ENCODE assay signal across 8 cellular contexts in the genomic region with DNA sequence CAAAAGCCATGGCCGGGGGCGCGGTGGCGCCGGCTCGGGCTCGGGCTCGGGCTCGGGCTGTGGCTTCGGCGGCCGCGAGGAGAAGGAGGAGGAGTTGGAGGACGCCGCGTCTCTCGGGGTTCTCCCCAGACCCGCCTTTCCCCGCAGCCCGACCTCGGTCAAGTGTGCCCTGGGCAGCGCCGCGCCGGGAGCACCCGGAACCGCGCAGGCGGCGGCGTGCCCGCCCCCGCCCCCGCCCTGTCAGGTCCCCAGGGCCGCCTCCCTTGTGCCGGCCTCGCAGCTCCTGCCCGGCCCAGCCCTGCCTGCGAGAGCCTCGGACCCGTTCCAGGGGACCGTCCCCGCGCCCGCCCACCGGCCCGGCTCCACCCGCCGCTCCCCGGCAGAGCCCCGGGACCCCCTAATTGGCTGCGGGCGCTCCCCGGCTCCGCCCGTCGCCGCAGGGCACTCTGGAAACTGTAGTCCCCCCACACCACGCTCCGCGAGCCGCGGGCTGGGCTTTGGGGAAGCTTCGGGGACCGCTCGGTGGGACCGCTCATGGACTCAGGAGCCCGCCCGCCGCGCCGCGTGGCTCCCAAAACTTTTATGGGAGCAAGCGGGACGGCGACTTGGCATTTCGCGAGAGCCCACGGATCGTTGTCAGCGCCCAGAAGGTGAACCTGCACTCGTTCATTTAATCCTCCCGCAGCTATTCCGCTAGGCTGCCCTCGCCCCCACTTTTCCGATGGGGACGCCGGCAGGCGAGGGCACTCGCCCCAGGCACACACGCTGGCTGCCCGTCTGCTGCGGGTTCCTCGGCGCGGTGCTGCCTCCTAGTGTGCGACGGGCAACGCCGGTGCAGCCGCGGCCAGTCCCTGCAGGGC. TPM values are rescaled to one million over a fixed set of nuclear protein-coding genes. Genes with fewer than 3 reads are reported as not detected.
A peak's percentile ranks its signal among the peaks of the same experiment; 100 is the strongest.
DNase-seq lines count a peak whose midpoint lies in the region; ATAC-seq, FAIRE-seq and TF ChIP-seq lines count a peak whose summit lies in the region.

STK10 (minus strand) TSS at position 192 of the 860 bp plus-strand sequence; CDS start at position 10, 182 bp downstream.

- POLR2A ChIA-PET in endothelial cell of umbilical vein (lab: Charles Lee): interaction anchor here (0.5 to 1.9 kb wide), 5 partner anchors 32 to 180 kb away, joined by 3 to 7 read pairs (median 3); no protein-coding TSS in a partner anchor

- peak within 1 kb of the TSS; percentile 57; the same call in 1 of the 2 replicates for H2AFZ ChIP-seq in OCI-LY3 (ENCODE audit: low read depth, low read length)
- peak within 1 kb of the TSS; percentile 83 for H2AFZ ChIP-seq in endothelial cell of umbilical vein (ENCODE audit: low read depth, low read length)

- H3K9ac ChIP-seq in HUES6 (ENCODE audit: low read length) (peak within 1 kb of the TSS; percentile 83), OCI-LY3 (ENCODE audit: low read length) (peak within 1 kb of the TSS; percentile 95), endothelial cell of umbilical vein (replicated peaks; ENCODE audit: extremely low read depth, insufficient read depth, low read length) (peak within 1 kb of the TSS; percentile 67)

- H3K4me1 ChIP-seq in HUES6 (ENCODE audit: control insufficient read depth, insufficient read depth, low read length): peaks cover 22% of the 10 kb centered on the region
- peaks cover 29% of the 10 kb centered on the region for H3K4me1 ChIP-seq in OCI-LY3 (ENCODE audit: low read length)
- peaks cover 16% of the 10 kb centered on the region for H3K4me1 ChIP-seq in endothelial cell of umbilical vein (ENCODE audit: control insufficient read depth, extremely low read depth, insufficient read depth, low read length)

- H3K4me3 ChIP-seq in HUES6 (ENCODE audit: low read depth, low read length): peak within 1 kb of the TSS; percentile 94
- peak within 1 kb of the TSS; percentile 89 for H3K4me3 ChIP-seq in OCI-LY3 (ENCODE audit: low read length)
- H3K4me3 ChIP-seq in endothelial cell of umbilical vein (replicated peaks in 1 of 3; ENCODE audit: insufficient read depth in 1 of 3, low read depth in 1 of 3, low read length in 3 of 3): peak within 1 kb of the TSS; percentile 69 to 89 (median 74)

- no peaks in the 10 kb centered on the region for H4K20me1 ChIP-seq in OCI-LY3 (ENCODE audit: insufficient read depth, low read length)
- H4K20me1 ChIP-seq in endothelial cell of umbilical vein (replicated peaks; ENCODE audit: control insufficient read depth, extremely low read depth, insufficient read depth, low read length): no peaks in the 10 kb centered on the region

- CTCF ChIA-PET in endothelial cell of umbilical vein (lab: Charles Lee): interaction anchor here (0.6 to 5.0 kb wide), 50 partner anchors 8 to 770 kb away, joined by 3 to 142 read pairs (median 6); partner anchors contain the start of genes FBXW11, FGF18 and UBTD2

- peak; percentile 88 for FAIRE-seq in endothelial cell of umbilical vein (lab: Jason Lieb, UNC)

- dilution Hi-C loops in endothelial cell of umbilical vein (cut with MboI; ENCODE audit: extremely low pct_ligation_motif_present, low sequenced_read_pairs): no loop called here

- TF ChIP-seq CTCF in OCI-LY3 (IDR thresholded peaks at IDR 0.05; ENCODE audit: low read depth, low read length) (peak; percentile 90), endothelial cell of umbilical vein (IDR thresholded peaks at IDR 0.05; ENCODE audit: extremely low read depth in 1 of 2, insufficient read depth in 1 of 2, low read depth in 1 of 2, low read length in 2 of 2) (peak; percentile 95 to 96)

- peak; percentile 52 for TF ChIP-seq POLR2A in endothelial cell of umbilical vein (IDR thresholded peaks at IDR 0.05; ENCODE audit: low read depth, low read length)

- intact Hi-C loops in endothelial cell of umbilical vein (cut with micrococcal nuclease): loop anchor here (1.0 to 5.0 kb wide), 12 partner anchors 26 to 509 kb away; partner anchors contain the start of genes FBXW11 and SH3PXD2B

- peak; percentile 79 for DNase-seq in DMS 273 treated with DMSO at 0.1 percent for 48 hours (lab: John Stamatoyannopoulos, UW)
- peak; percentile 94 for DNase-seq in activated CD8-positive, alpha-beta memory T cell treated with anti-CD3 and anti-CD28 coated beads, Interleukin-2, amount 50 U/mL, for 48 hours
- DNase-seq in endothelial cell of umbilical vein (ENCODE audit: low read depth, low spot score): peak; percentile 91
- peak; percentile 87 for DNase-seq in middle frontal gyrus (ENCODE audit: extremely low spot score, low spot score)
- DNase-seq in stimulated activated CD8-positive, alpha-beta memory T cell treated with anti-CD3 and anti-CD28 coated beads, Interleukin-2, amount 100 ng/mL, for 1 hour (ENCODE audit: low read depth in 2 of 2): peak; percentile 74 to 85

- no TSS peak for BruUV-seq in endothelial cell of umbilical vein (replicated peaks; lab: Mats Ljungman, UMichigan)

- H3K9me3 ChIP-seq in HUES6 (ENCODE audit: control insufficient read depth, insufficient read depth, low read depth, low read length) (no peaks in the 10 kb centered on the region), OCI-LY3 (ENCODE audit: insufficient read depth, low read length) (no peaks in the 10 kb centered on the region), endothelial cell of umbilical vein (replicated peaks; ENCODE audit: control insufficient read depth, insufficient read depth, low read length) (no peaks in the 10 kb centered on the region)

- H3K4me2 ChIP-seq in OCI-LY3 (ENCODE audit: low read length) (peak within 1 kb of the TSS; percentile 70), endothelial cell of umbilical vein (ENCODE audit: insufficient read depth, low read length) (peak within 1 kb of the TSS; percentile 82)

- peak; percentile 62 for ATAC-seq in GM21447 (IDR thresholded peaks at IDR 0.05; ENCODE audit: unreplicated experiment)

- H3K27ac ChIP-seq in HUES6 (ENCODE audit: low read depth, low read length): peak within 1 kb of the TSS; percentile 61; the same call in 1 of the 2 replicates
- peak within 1 kb of the TSS; percentile 90 for H3K27ac ChIP-seq in OCI-LY3 (ENCODE audit: low read length)
- peak within 1 kb of the TSS; percentile 74 for H3K27ac ChIP-seq in endothelial cell of umbilical vein (ENCODE audit: insufficient read depth, low read depth, low read length)

- no peaks in the 10 kb centered on the region for H3K9me1 ChIP-seq in endothelial cell of umbilical vein (replicated peaks; ENCODE audit: control insufficient read depth, extremely low read depth, insufficient read depth, low read length)

- no peaks in the 10 kb centered on the region for H3K27me3 ChIP-seq in HUES6 (ENCODE audit: control insufficient read depth, insufficient read depth, low read length)
- no peaks in the 10 kb centered on the region for H3K27me3 ChIP-seq in OCI-LY3 (ENCODE audit: low read depth, low read length)
- peaks cover 0 to 2% of the 10 kb centered on the region in 2 experiments for H3K27me3 ChIP-seq in endothelial cell of umbilical vein (ENCODE audit: control insufficient read depth in 2 of 2, insufficient read depth in 2 of 2, low read length in 2 of 2)

- H3K36me3 ChIP-seq in HUES6 (ENCODE audit: control insufficient read depth, insufficient read depth, low read length) (no peaks in the 10 kb centered on the region), OCI-LY3 (replicated peaks; ENCODE audit: low read depth, low read length) (peaks cover 19% of the 10 kb centered on the region), endothelial cell of umbilical vein (ENCODE audit: control insufficient read depth in 2 of 2, extremely low read depth in 1 of 2, insufficient read depth in 2 of 2, low read length in 2 of 2) (no peaks in the 10 kb centered on the region)

- H3K79me2 ChIP-seq in OCI-LY3 (ENCODE audit: low read length) (peaks cover 46% of the 10 kb centered on the region), endothelial cell of umbilical vein (ENCODE audit: control insufficient read depth, insufficient read depth, low read length) (peaks cover 14% of the 10 kb centered on the region)

TF ChIP-seq in endothelial cell of umbilical vein, 7 proteins besides CTCF, POLR2A, EP300 and RAD21:
- TF ChIP-seq POLR2AphosphoS5 (IDR thresholded peaks at IDR 0.05; ENCODE audit: insufficient read depth, low read depth, low read length) (peak; percentile 81), MYC (IDR thresholded peaks at IDR 0.05; ENCODE audit: low read depth, low read length) (peak; percentile 56), FOS (IDR thresholded peaks at IDR 0.05; ENCODE audit: borderline replicate concordance, insufficient read depth, low read length) (no peak), EZH2 (IDR thresholded peaks at IDR 0.05; ENCODE audit: borderline replicate concordance, low read depth, low read length, severe bottlenecking) (no peak)

RNA-seq across cellular contexts. Expression of gene STK10, which starts in this region (rescaled TPM):
- 47.2 and 57.9 TPM in 2 replicates for total RNA-seq in endothelial cell of umbilical vein
- 16.9 and 17.9 TPM in 2 replicates for polyA plus RNA-seq in endothelial cell of umbilical vein
- 11.2 and 12.3 TPM in 2 replicates for polyA plus RNA-seq in endothelial cell of umbilical vein (2011; cell fraction: cytosol; rRNA removed)
- 41.5 and 48.7 TPM in 2 replicates for polyA plus RNA-seq in endothelial cell of umbilical vein (2011; cell fraction: nucleus; rRNA removed)
- 19.2 and 19.5 TPM in 2 replicates for polyA plus RNA-seq in endothelial cell of umbilical vein (2012)
- polyA minus RNA-seq in endothelial cell of umbilical vein: 40.4 and 49.6 TPM in 2 replicates
- polyA minus RNA-seq in endothelial cell of umbilical vein (2011; cell fraction: cytosol; rRNA and poly(A)+ RNA removed): 13.5 TPM
- 42.8 and 54.3 TPM in 2 replicates for polyA minus RNA-seq in endothelial cell of umbilical vein (2011; cell fraction: nucleus; rRNA and poly(A)+ RNA removed)

Comparison
In these comparisons a context has a peak if more than half of its experiments do, and no peak if none do; other contexts are left out.
1. Peak in every context shown above with its lines: DNase-seq, ATAC-seq, H3K4me3 ChIP-seq and H3K27ac ChIP-seq.